Comparison of ENCODE assay signal across 8 cellular contexts in the genomic region with DNA sequence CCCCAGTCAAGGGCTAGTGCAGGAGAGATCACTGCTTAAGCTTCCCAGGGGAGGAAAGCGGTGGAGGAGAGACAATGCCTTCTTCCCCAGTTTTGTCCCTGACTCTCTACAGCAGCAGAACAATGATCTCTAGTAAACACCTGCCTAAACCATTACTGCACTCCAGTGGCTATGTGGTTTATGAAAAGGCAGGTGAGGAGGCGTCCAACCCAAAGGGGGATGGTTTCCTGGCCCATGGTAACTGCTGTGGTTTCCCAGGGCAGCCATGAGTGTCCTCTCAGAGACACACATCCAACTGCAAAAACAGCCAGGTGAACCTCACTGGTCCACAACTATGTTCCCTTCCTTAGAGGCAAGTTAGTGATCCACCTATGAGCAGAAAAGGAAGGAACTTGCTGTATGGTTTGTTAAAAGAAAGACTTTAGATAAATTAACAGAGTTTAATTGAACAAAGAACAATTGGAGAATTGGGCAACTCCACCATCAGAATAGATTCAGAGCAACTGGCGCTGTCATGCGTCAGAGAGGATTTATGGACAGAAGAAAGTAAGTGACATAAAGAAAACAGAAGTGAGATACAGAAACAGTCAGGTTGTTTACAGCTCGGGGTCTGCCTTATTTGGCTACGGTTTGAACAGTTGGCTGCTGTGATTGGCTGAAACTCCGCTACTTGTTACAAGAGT. TPM values are rescaled to one million over a fixed set of nuclear protein-coding genes. Genes with fewer than 3 reads are reported as not detected.
DNase-seq lines count a peak whose midpoint lies in the region; ATAC-seq and TF ChIP-seq lines count a peak whose summit lies in the region.

No MANE protein-coding gene starts in this region.

- peaks cover 9% of the 10 kb centered on the region for H3K27me3 ChIP-seq in KMS-11 (ENCODE audit: insufficient read depth, low read depth)
- H3K27me3 ChIP-seq in dorsolateral prefrontal cortex: peaks cover 0 to 6% (median 0%) of the 10 kb centered on the region in 45 donors

- peak; percentile 60 for ATAC-seq in GM18502 (IDR thresholded peaks at IDR 0.05; ENCODE audit: poor library complexity, unreplicated experiment)
- peak; percentile 50 for ATAC-seq in GM21528 (IDR thresholded peaks at IDR 0.05; ENCODE audit: low FRiP score, unreplicated experiment)

- H3K9me3 Mint-ChIP-seq in activated T-helper 1 cell treated with anti-CD3 and anti-CD28 coated beads, Interleukin-12 subunit alpha, Interleukin-12 subunit beta, Interleukin-2, Interleukin-4 antibody, amounts not matched to agents 30 ng/mL and 10 ng/mL and 1 ng/mL, durations not matched to agents 14 hours and 24 hours and 36 hours: no peaks in the 10 kb centered on the region

- no peaks in the 10 kb centered on the region for H4K20me1 ChIP-seq in KMS-11 (ENCODE audit: insufficient read depth)

- no peaks in the 10 kb centered on the region for H3K79me2 ChIP-seq in KMS-11 (ENCODE audit: insufficient read depth, low read depth)

- H3K27me3 Mint-ChIP-seq in activated T-helper 1 cell treated with anti-CD3 and anti-CD28 coated beads, Interleukin-12 subunit alpha, Interleukin-12 subunit beta, Interleukin-2, Interleukin-4 antibody, amounts not matched to agents 30 ng/mL and 10 ng/mL and 1 ng/mL, durations not matched to agents 14 hours and 24 hours and 36 hours (ENCODE audit: insufficient read depth): no peaks in the 10 kb centered on the region

- no peak overlapping the region for H3K27ac Mint-ChIP-seq in activated T-helper 1 cell treated with anti-CD3 and anti-CD28 coated beads, Interleukin-12 subunit alpha, Interleukin-12 subunit beta, Interleukin-2, Interleukin-4 antibody, amounts not matched to agents 30 ng/mL and 10 ng/mL and 1 ng/mL, durations not matched to agents 14 hours and 24 hours and 36 hours

- H3K4me1 ChIP-seq in KMS-11 (ENCODE audit: low read depth, poor library complexity, severe bottlenecking): peaks cover 47% of the 10 kb centered on the region

- H3K9ac ChIP-seq in KMS-11: no peak overlapping the region

- no peak overlapping the region for H2AFZ ChIP-seq in KMS-11 (ENCODE audit: low read depth)

- TF ChIP-seq CTCF in KMS-11 (conservative IDR thresholded peaks at IDR 0.05; ENCODE audit: low read depth, low read length) (no peak), dorsolateral prefrontal cortex (IDR thresholded peaks at IDR 0.05 in 54 of 56, conservative IDR thresholded peaks at IDR 0.05 in 2 of 56; ENCODE audit: low read depth in 1 of 56, partially characterized antibody in 56 of 56) (no peak)

- peaks cover 2% of the 10 kb centered on the region for H3K36me3 Mint-ChIP-seq in activated T-helper 1 cell treated with anti-CD3 and anti-CD28 coated beads, Interleukin-12 subunit alpha, Interleukin-12 subunit beta, Interleukin-2, Interleukin-4 antibody, amounts not matched to agents 30 ng/mL and 10 ng/mL and 1 ng/mL, durations not matched to agents 14 hours and 24 hours and 36 hours (ENCODE audit: low read depth)

- H3K27ac ChIP-seq in KMS-11: no peak overlapping the region
- H3K27ac ChIP-seq in dorsolateral prefrontal cortex: no peak overlapping the region

- peak overlapping the region; percentile 61 for H3K4me2 ChIP-seq in KMS-11

- peaks cover 59% of the 10 kb centered on the region for H3K4me1 Mint-ChIP-seq in activated T-helper 1 cell treated with anti-CD3 and anti-CD28 coated beads, Interleukin-12 subunit alpha, Interleukin-12 subunit beta, Interleukin-2, Interleukin-4 antibody, amounts not matched to agents 30 ng/mL and 10 ng/mL and 1 ng/mL, durations not matched to agents 14 hours and 24 hours and 36 hours (ENCODE audit: low read depth)

- peak overlapping the region; percentile 59 for H3K4me3 Mint-ChIP-seq in activated T-helper 1 cell treated with anti-CD3 and anti-CD28 coated beads, Interleukin-12 subunit alpha, Interleukin-12 subunit beta, Interleukin-2, Interleukin-4 antibody, amounts not matched to agents 30 ng/mL and 10 ng/mL and 1 ng/mL, durations not matched to agents 14 hours and 24 hours and 36 hours

- H3K36me3 ChIP-seq in KMS-11 (ENCODE audit: insufficient read depth): no peaks in the 10 kb centered on the region

- intact Hi-C loops in activated T-helper 1 cell treated with anti-CD3 and anti-CD28 coated beads, Interleukin-12 subunit alpha, Interleukin-12 subunit beta, Interleukin-2, Interleukin-4 antibody, amounts not matched to agents 30 ng/mL and 10 ng/mL and 1 ng/mL, durations not matched to agents 14 hours and 24 hours and 36 hours (cut with micrococcal nuclease): loop anchor here (2.0 to 10.0 kb wide), 5 partner anchors 67 to 935 kb away; no protein-coding TSS in a partner anchor
- intact Hi-C loops in head of caudate nucleus (cut with DNase I): no loop called here
- intact Hi-C loops in posterior vena cava (cut with DNase I): loop anchor here in 1 of 2 donors (10.0 kb wide), 1 partner anchor 65 kb away; no protein-coding TSS in a partner anchor
- intact Hi-C loops in dorsolateral prefrontal cortex (cut with DNase I): loop anchor here in 1 of 2 donors (10.0 kb wide), 2 partner anchors 45 to 65 kb away; no protein-coding TSS in a partner anchor

- H3K4me3 ChIP-seq in KMS-11 (IDR thresholded peaks at IDR 0.05; ENCODE audit: insufficient read depth, low read depth, low read length) (no peak overlapping the region), dorsolateral prefrontal cortex (no peak overlapping the region)

- peak; percentile 25 for DNase-seq in activated T-helper 1 cell treated with anti-CD3 and anti-CD28 coated beads, Interleukin-12 subunit alpha, Interleukin-12 subunit beta, Interleukin-2, Interleukin-4 antibody, amounts not matched to agents 30 ng/mL and 10 ng/mL and 1 ng/mL, durations not matched to agents 14 hours and 24 hours and 36 hours (ENCODE audit: low spot score)
- no peak for DNase-seq in head of caudate nucleus
- no peak for DNase-seq in posterior vena cava (ENCODE audit: low spot score)
- no peak for DNase-seq in pons (ENCODE audit: low spot score)
- no peak for DNase-seq in dorsolateral prefrontal cortex

RNA-seq across cellular contexts. Expression of a gene that starts 4.8 kb away (rescaled TPM):
- 28.8 and 31.8 TPM in 2 replicates for total RNA-seq in activated T-helper 1 cell treated with anti-CD3 and anti-CD28 coated beads, Interleukin-12 subunit alpha, Interleukin-12 subunit beta, Interleukin-2, Interleukin-4 antibody, amounts not matched to agents 30 ng/mL and 10 ng/mL and 1 ng/mL, durations not matched to agents 14 hours and 24 hours and 36 hours
- total RNA-seq in posterior vena cava: 10 to 100 TPM; 37.4 to 44.6 TPM
- 10 to 100 TPM; 15.1 to 55.8 (median 34.2) TPM for total RNA-seq in dorsolateral prefrontal cortex
